In the genomic region with DNA sequence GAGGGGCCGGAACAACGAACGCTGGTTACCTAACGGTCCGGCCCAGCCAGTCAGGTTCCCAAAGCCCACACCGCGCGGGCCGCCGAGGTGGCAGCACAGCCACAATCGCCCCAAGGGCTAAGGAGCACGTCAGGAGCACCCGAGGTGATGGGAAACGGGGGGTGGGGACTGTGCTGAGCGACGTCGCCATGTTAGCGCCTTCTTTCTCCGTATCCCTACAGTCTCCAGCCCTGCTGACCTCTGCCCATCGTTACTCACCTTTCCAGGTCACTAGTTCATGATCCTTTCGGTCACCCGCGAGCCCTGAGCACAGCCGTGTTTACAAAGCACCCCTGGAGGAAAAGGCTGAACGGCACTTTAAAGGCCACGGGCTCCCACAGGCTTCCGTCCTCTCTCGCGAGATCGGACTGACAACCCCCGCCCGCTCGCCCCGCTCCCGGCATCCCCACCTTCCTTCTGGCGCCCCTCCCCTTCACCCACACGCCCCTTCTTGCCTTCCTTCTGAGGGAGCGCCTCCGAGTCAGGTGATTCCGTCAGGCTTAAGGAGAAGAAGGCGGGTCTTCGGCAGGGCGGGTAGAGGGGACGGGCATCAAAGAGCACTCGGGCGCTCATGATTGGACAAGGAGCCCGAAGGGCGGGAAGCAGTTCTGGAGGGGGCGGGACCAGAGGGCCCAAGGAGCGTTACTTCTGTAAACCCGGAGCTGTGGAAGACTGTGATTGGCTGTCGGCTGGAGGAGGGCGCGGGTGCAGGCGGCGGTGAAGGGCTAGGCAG, we compare ENCODE assay signal across 8 cellular contexts. TPM values are rescaled to one million over a fixed set of nuclear protein-coding genes. Genes with fewer than 3 reads are reported as not detected.
DNase-seq lines count a peak whose midpoint lies in the region; ATAC-seq and TF ChIP-seq lines count a peak whose summit lies in the region.

A gene with protein sequence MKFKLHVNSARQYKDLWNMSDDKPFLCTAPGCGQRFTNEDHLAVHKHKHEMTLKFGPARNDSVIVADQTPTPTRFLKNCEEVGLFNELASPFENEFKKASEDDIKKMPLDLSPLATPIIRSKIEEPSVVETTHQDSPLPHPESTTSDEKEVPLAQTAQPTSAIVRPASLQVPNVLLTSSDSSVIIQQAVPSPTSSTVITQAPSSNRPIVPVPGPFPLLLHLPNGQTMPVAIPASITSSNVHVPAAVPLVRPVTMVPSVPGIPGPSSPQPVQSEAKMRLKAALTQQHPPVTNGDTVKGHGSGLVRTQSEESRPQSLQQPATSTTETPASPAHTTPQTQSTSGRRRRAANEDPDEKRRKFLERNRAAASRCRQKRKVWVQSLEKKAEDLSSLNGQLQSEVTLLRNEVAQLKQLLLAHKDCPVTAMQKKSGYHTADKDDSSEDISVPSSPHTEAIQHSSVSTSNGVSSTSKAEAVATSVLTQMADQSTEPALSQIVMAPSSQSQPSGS (minus strand): TSS at position 412 of the 772 bp plus-strand sequence. CDS start 31,760 bp downstream, outside the sequence.

- peaks cover 2 to 3% of the 10 kb centered on the region in 2 donors for H3K4me1 ChIP-seq in lung (ENCODE audit: control insufficient read depth in 2 of 2, insufficient read depth in 2 of 2, low read length in 2 of 2)

- peak within 1 kb of the TSS; percentile 90 for H3K4me3 ChIP-seq in lung

- H3K9me3 ChIP-seq in lung (ENCODE audit: control insufficient read depth in 2 of 2, insufficient read depth in 1 of 2, low read length in 1 of 2): no peaks in the 10 kb centered on the region

- peak within 1 kb of the TSS; percentile 91 to 96 for H3K27ac ChIP-seq in lung (ENCODE audit: low read depth in 1 of 2, low read length in 1 of 2)

- POLR2A ChIA-PET in activated CD8-positive, alpha-beta memory T cell treated with anti-CD3 and anti-CD28 coated beads for 36 hours (lab: Charles Lee): interaction anchor here (0.7 to 1.3 kb wide), 3 partner anchors 8 to 13 kb away, joined by 3 to 9 read pairs (median 3); partner anchors contain the start of gene ATP5MC3

- TF ChIP-seq CTCF in GM20000 (IDR thresholded peaks at IDR 0.05; ENCODE audit: extremely low read depth, missing control alignments) (no peak), lung (IDR thresholded peaks at IDR 0.05; ENCODE audit: control extremely low read depth, extremely low read depth) (no peak)

- H3K36me3 ChIP-seq in lung (ENCODE audit: control insufficient read depth in 2 of 2, insufficient read depth in 2 of 2, low read length in 2 of 2): peaks cover 0 to 3% of the 10 kb centered on the region in 2 donors

- DNase-seq in CMK (ENCODE audit: low read depth): peak; percentile 98
- peak; percentile 90 for DNase-seq in GM20000 (ENCODE audit: low spot score)
- peak; percentile 98 for DNase-seq in HT-29 (ENCODE audit: low spot score)
- DNase-seq in NOMO-1 (lab: John Stamatoyannopoulos, UW; ENCODE audit: unreplicated experiment in 2 of 2): peak; percentile 99
- peak; percentile 97 for DNase-seq in effector CD8-positive, alpha-beta T cell (lab: John Stamatoyannopoulos, UW)
- DNase-seq in lung (ENCODE audit: low spot score): peak; percentile 99
- DNase-seq in stimulated activated CD4-positive, alpha-beta T cell treated with anti-CD3 and anti-CD28 coated beads, TNF-alpha, amount 100 ng/mL, for 4 hours (ENCODE audit: low read depth in 3 of 3): peak; percentile 88 to 97 (median 96)

- CTCF ChIA-PET in activated CD8-positive, alpha-beta memory T cell treated with anti-CD3 and anti-CD28 coated beads for 36 hours (lab: Charles Lee): interaction anchor here (0.9 to 1.2 kb wide), 4 partner anchors 11 to 14 kb away, joined by 3 to 4 read pairs (median 4); partner anchors contain the start of gene ATP5MC3

- 0 to 1% methylated on average over 55 to 56 of the region's 56 CpGs for WGBS in lung, 2 donors

- H3K27me3 ChIP-seq in lung (ENCODE audit: control insufficient read depth, insufficient read depth): no peaks in the 10 kb centered on the region

- ATAC-seq in lung (ENCODE audit: insufficient read depth, low FRiP score): peak; percentile 96

RNA-seq across cellular contexts. Expression of the gene that starts here (rescaled TPM):
- 14.6 and 16.4 TPM in 2 replicates for total RNA-seq in HT-29 (2014; rRNA removed; shearing (Covaris generic))
- total RNA-seq in activated CD8-positive, alpha-beta memory T cell treated with anti-CD3 and anti-CD28 coated beads for 36 hours: 10 to 100 TPM; 49.8 to 52.4 TPM
- 10 to 100 TPM; 43.2 to 92.7 TPM for total RNA-seq in lung
- 10 to 100 TPM; 16.3 to 17.2 TPM for polyA plus RNA-seq in lung

Comparison
In these comparisons a context has a peak if more than half of its experiments do, and no peak if none do; other contexts are left out.
1. Peak in every context shown above with its lines: DNase-seq, ATAC-seq, H3K4me3 ChIP-seq and H3K27ac ChIP-seq.